Comparison of ENCODE assay signal across 8 cellular contexts in the genomic region with DNA sequence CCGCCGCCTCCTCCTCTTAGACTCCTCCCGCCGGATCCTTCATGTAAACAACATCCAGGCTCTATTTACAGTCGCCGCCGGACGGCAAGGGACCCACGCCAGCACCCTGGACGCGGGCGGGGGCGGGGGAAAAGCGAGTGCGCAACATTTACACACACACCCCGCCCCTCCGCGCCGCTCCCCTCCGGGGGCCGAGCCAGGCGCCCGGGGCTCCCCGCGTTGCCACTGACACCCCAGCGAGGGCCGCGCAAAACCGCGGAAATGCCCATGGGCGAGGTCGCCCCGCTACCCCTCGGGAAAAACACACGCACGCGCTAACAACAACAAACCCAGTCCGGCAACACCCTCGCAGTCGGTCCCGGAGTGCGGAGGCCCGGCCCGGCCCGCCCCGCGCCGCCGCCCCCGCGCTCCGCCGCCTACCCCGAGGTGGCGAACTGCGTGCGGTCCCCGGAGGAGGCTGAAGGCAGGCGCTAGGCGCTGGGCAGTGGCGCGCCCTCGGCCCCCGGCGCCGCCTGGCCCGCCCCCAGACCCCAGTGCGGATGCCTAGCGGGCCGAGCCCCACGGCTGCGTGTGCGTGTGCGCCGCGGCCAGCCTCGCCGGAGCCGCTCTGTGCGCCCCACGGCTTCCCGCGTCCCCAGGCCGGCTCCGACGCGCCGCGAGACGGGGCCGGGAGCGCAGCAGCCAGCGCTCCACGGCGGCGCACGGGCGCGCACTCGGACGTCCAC.
A peak's percentile ranks its signal among the peaks of the same experiment; 100 is the strongest.
DNase-seq lines count a peak whose midpoint lies in the region; ATAC-seq and TF ChIP-seq lines count a peak whose summit lies in the region.

No MANE protein-coding gene starts in this region.

- H3K27me3 Mint-ChIP-seq in activated T-helper 17 cell treated with anti-CD3 and anti-CD28 coated beads, Interleukin-2, amount 50 U/mL, for 72 hours = no peaks in the 10 kb centered on the region
- H3K27me3 Mint-ChIP-seq in naive thymus-derived CD4-positive, alpha-beta T cell = no peaks in the 10 kb centered on the region
- H3K27me3 Mint-ChIP-seq in stimulated activated memory B cell treated with anti-CD40 and anti-IgM and Interleukin-4, amounts not matched to agents 10 μg/mL and 1 μg/mL and 100 μg/mL, for 72 hours = no peaks in the 10 kb centered on the region

- intact Hi-C loops in naive thymus-derived CD4-positive, alpha-beta T cell (cut with micrococcal nuclease) = loop anchor here (1.0 to 10.0 kb wide), 18 partner anchors 10 to 1988 kb away; partner anchors contain the start of genes PGM1 (in 2 of the 2), CACHD1 (in 1 of the 2), EFCAB7 (in 1 of the 2) and ITGB3BP (in 1 of the 2)

- H3K9me3 ChIP-seq in Peyer's patch = no peaks in the 10 kb centered on the region
- no peaks in the 10 kb centered on the region for H3K9me3 ChIP-seq in naive thymus-derived CD4-positive, alpha-beta T cell (ENCODE audit: control insufficient read depth in 2 of 3, low read length in 3 of 3)

- TF ChIP-seq POLR2A in Peyer's patch (IDR thresholded peaks at IDR 0.05) = peak; percentile 44 to 77

- peak overlapping the region; percentile 98 for H3K4me3 Mint-ChIP-seq in activated T-helper 17 cell treated with anti-CD3 and anti-CD28 coated beads, Interleukin-2, amount 50 U/mL, for 72 hours
- H3K4me3 Mint-ChIP-seq in naive thymus-derived CD4-positive, alpha-beta T cell = peak overlapping the region; percentile 95 to 99 (median 97)
- H3K4me3 Mint-ChIP-seq in stimulated activated memory B cell treated with anti-CD40 and anti-IgM and Interleukin-4, amounts not matched to agents 10 μg/mL and 1 μg/mL and 100 μg/mL, for 72 hours = peak overlapping the region; percentile 99

- H3K4me1 Mint-ChIP-seq in activated T-helper 17 cell treated with anti-CD3 and anti-CD28 coated beads, Interleukin-2, amount 50 U/mL, for 72 hours = peaks cover 37% of the 10 kb centered on the region
- H3K4me1 Mint-ChIP-seq in naive thymus-derived CD4-positive, alpha-beta T cell = peaks cover 44 to 65% (median 61%) of the 10 kb centered on the region in 7 donors
- peaks cover 53% of the 10 kb centered on the region for H3K4me1 Mint-ChIP-seq in stimulated activated memory B cell treated with anti-CD40 and anti-IgM and Interleukin-4, amounts not matched to agents 10 μg/mL and 1 μg/mL and 100 μg/mL, for 72 hours

- POLR2A ChIA-PET in naive thymus-derived CD4-positive, alpha-beta T cell (lab: Charles Lee) = interaction anchor here (1.2 to 5.5 kb wide), 5 partner anchors 8 to 105 kb away, joined by 4 to 57 read pairs (median 40); partner anchors contain the start of gene JAK1

- H3K9me3 Mint-ChIP-seq in activated T-helper 17 cell treated with anti-CD3 and anti-CD28 coated beads, Interleukin-2, amount 50 U/mL, for 72 hours = no peaks in the 10 kb centered on the region
- peaks cover 0 to 5% (median 0%) of the 10 kb centered on the region in 11 donors for H3K9me3 Mint-ChIP-seq in naive thymus-derived CD4-positive, alpha-beta T cell
- no peaks in the 10 kb centered on the region for H3K9me3 Mint-ChIP-seq in stimulated activated memory B cell treated with anti-CD40 and anti-IgM and Interleukin-4, amounts not matched to agents 10 μg/mL and 1 μg/mL and 100 μg/mL, for 72 hours

- peak overlapping the region; percentile 98 for H3K27ac Mint-ChIP-seq in activated T-helper 17 cell treated with anti-CD3 and anti-CD28 coated beads, Interleukin-2, amount 50 U/mL, for 72 hours
- H3K27ac Mint-ChIP-seq in naive thymus-derived CD4-positive, alpha-beta T cell = peak overlapping the region; percentile 87 to 100 (median 99)
- H3K27ac Mint-ChIP-seq in stimulated activated memory B cell treated with anti-CD40 and anti-IgM and Interleukin-4, amounts not matched to agents 10 μg/mL and 1 μg/mL and 100 μg/mL, for 72 hours = peak overlapping the region; percentile 98

- peak overlapping the region; percentile 86 for H3K27ac ChIP-seq in 22Rv1
- peak overlapping the region; percentile 95 to 100 (median 99) for H3K27ac ChIP-seq in Peyer's patch
- H3K27ac ChIP-seq in naive thymus-derived CD4-positive, alpha-beta T cell (ENCODE audit: low read depth, low read length) = peak overlapping the region; percentile 90

- CTCF ChIA-PET in naive thymus-derived CD4-positive, alpha-beta T cell (lab: Charles Lee) = interaction anchor here (5.2 kb wide), 1 partner anchor 8 kb away, joined by 112 read pairs; no protein-coding TSS in a partner anchor

- H3K4me1 ChIP-seq in Peyer's patch = peaks cover 0 to 24% (median 3%) of the 10 kb centered on the region in 4 donors
- H3K4me1 ChIP-seq in naive thymus-derived CD4-positive, alpha-beta T cell (ENCODE audit: control insufficient read depth in 2 of 2, insufficient read depth in 2 of 2, low read length in 2 of 2) = peaks cover 21 to 32% of the 10 kb centered on the region in 2 donors

- no peaks in the 10 kb centered on the region for H3K36me3 ChIP-seq in Peyer's patch
- peaks cover 0 to 11% (median 0%) of the 10 kb centered on the region in 3 experiments for H3K36me3 ChIP-seq in naive thymus-derived CD4-positive, alpha-beta T cell (ENCODE audit: control insufficient read depth in 2 of 3, insufficient read depth in 3 of 3, low read length in 3 of 3)

- TF ChIP-seq CTCF in 22Rv1 (IDR thresholded peaks at IDR 0.05) (no peak), GM13976 (IDR thresholded peaks at IDR 0.05; ENCODE audit: borderline replicate concordance, control extremely low read depth, extremely low read depth, insufficient read depth, missing control alignments) (no peak), Peyer's patch (IDR thresholded peaks at IDR 0.05) (no peak), fibroblast of mammary gland (conservative IDR thresholded peaks at IDR 0.05; ENCODE audit: control insufficient read depth, insufficient read depth, low read depth, low read length) (no peak)

- in situ Hi-C loops in GM13976 (cut with MboI; ENCODE audit: low sequenced_read_pairs, unreplicated experiment) = loop anchor here (25.0 kb wide), 1 partner anchor 620 kb away; no protein-coding TSS in a partner anchor

- H3K27me3 ChIP-seq in Peyer's patch = no peaks in the 10 kb centered on the region
- no peaks in the 10 kb centered on the region for H3K27me3 ChIP-seq in naive thymus-derived CD4-positive, alpha-beta T cell (ENCODE audit: control insufficient read depth in 2 of 2, insufficient read depth in 2 of 2, low read length in 2 of 2)

- H3K36me3 Mint-ChIP-seq in activated T-helper 17 cell treated with anti-CD3 and anti-CD28 coated beads, Interleukin-2, amount 50 U/mL, for 72 hours (ENCODE audit: low read depth) = peaks cover 26% of the 10 kb centered on the region
- peaks cover 0 to 9% (median 0%) of the 10 kb centered on the region in 5 donors for H3K36me3 Mint-ChIP-seq in naive thymus-derived CD4-positive, alpha-beta T cell
- no peaks in the 10 kb centered on the region for H3K36me3 Mint-ChIP-seq in stimulated activated memory B cell treated with anti-CD40 and anti-IgM and Interleukin-4, amounts not matched to agents 10 μg/mL and 1 μg/mL and 100 μg/mL, for 72 hours

- H3K4me3 ChIP-seq in Peyer's patch (peak overlapping the region; percentile 90 to 96 (median 94)), fibroblast of mammary gland (ENCODE audit: control insufficient read depth, low read depth, low read length) (peak overlapping the region; percentile 61)
- H3K4me3 ChIP-seq in naive thymus-derived CD4-positive, alpha-beta T cell (ENCODE audit: low read length) = peak overlapping the region; percentile 62

- peak; percentile 60 for ATAC-seq in HG03432 (IDR thresholded peaks at IDR 0.05; ENCODE audit: unreplicated experiment)
- ATAC-seq in activated T-helper 17 cell treated with anti-CD3 and anti-CD28 coated beads, Interleukin-2, amount 50 U/mL, for 72 hours (replicated peaks) = peak; percentile 69
- peak; percentile 84 for ATAC-seq in naive thymus-derived CD4-positive, alpha-beta T cell
- ATAC-seq in stimulated activated memory B cell treated with anti-CD40 and anti-IgM and Interleukin-4, amounts not matched to agents 10 μg/mL and 1 μg/mL and 100 μg/mL, for 72 hours = peak; percentile 87

- DNase-seq in GM13976 (ENCODE audit: low spot score) (peak; percentile 76), Peyer's patch (peak; percentile 82 to 95 (median 91)), fibroblast of mammary gland (ENCODE audit: low read depth) (peak; percentile 71)
- DNase-seq in naive thymus-derived CD4-positive, alpha-beta T cell = peak; percentile 78 to 85 (median 81)

Comparison
In these comparisons a context has a peak if more than half of its experiments do, and no peak if none do; other contexts are left out.
1. Peak in every context shown above with its lines: DNase-seq, ATAC-seq, H3K4me3 ChIP-seq and H3K27ac ChIP-seq.